In the genomic region with DNA sequence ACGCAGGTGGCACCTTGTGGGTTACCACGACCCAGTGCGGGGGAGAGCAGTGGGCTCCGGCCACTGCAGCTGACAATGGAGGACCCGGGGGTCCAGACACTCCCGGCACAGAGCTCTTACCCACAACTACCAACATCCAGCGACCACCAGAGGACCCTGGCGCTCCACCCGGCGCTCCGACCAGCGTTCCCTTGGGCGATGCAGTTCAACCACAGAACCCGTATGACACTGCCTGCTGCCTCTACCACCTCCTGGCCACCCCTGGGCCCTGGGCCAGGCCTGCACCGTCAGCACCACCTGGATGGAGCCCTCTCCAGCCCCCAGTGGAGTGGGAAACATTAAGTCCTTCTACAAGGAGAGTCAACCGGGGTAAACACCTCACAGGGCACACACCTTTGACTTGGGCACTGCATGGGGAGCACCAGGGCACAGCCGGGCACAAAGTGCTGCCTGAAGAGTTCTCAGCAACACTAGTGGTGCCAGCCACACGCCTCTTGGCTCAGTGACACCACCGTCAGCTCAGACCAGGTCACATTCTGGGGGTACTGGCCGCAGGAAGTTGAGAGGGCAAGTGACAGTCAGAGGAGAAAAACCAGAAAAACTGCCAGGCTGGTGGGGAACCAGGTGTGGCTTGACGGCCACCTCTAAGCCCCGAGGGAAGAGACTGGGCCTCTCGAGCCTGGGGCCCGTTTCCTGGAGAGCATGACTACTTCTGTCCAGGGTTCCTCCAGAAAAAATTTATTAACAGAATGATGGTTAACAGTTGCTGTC, we compare ENCODE assay signal across 8 cellular contexts. TPM values are rescaled to one million over a fixed set of nuclear protein-coding genes. Genes with fewer than 3 reads are reported as not detected.
A peak's percentile ranks its signal among the peaks of the same experiment; 100 is the strongest.
DNase-seq lines count a peak whose midpoint lies in the region; ATAC-seq, FAIRE-seq and TF ChIP-seq lines count a peak whose summit lies in the region.

No MANE protein-coding gene starts in this region.

- H3K4me1 Mint-ChIP-seq in activated T-cell treated with anti-CD3 and anti-CD28 coated beads, Interleukin-2, amount 50 U/mL, for 24 hours (ENCODE audit: low read depth): peaks cover 67% of the 10 kb centered on the region

- H3K27me3 Mint-ChIP-seq in activated T-cell treated with anti-CD3 and anti-CD28 coated beads, Interleukin-2, amount 50 U/mL, for 24 hours: no peaks in the 10 kb centered on the region

- peaks cover 71% of the 10 kb centered on the region for H3K36me3 Mint-ChIP-seq in activated T-cell treated with anti-CD3 and anti-CD28 coated beads, Interleukin-2, amount 50 U/mL, for 24 hours (ENCODE audit: low read depth)

- peak; percentile 33 for DNase-seq in activated T-cell treated with anti-CD3 and anti-CD28 coated beads, Interleukin-2, amount 50 U/mL, for 24 hours
- DNase-seq in activated T-cell treated with anti-CD3 and anti-CD28 coated beads, Interleukin-2, amount 50 U/mL, for 48 hours: no peak
- peak; percentile 7 for DNase-seq in adipocyte (ENCODE audit: low read depth)
- DNase-seq in keratinocyte (ENCODE audit: low read depth, low spot score): no peak
- DNase-seq in NK-92 treated with Interleukin-12 subunit alpha and Interleukin-12 subunit beta, amount 100 ng/mL, for 24 hours (lab: John Stamatoyannopoulos, UW): no peak

- H3K27ac Mint-ChIP-seq in activated T-cell treated with anti-CD3 and anti-CD28 coated beads, Interleukin-2, amount 50 U/mL, for 24 hours: peak overlapping the region; percentile 93

- no peaks in the 10 kb centered on the region for H3K9me1 ChIP-seq in keratinocyte (ENCODE audit: control insufficient read depth, extremely low read depth, insufficient read depth, low read length)

- dilution Hi-C loops in keratinocyte (cut with MboI; ENCODE audit: extremely low pct_ligation_motif_present, low sequenced_read_pairs): no loop called here

- H3K4me1 ChIP-seq in adipocyte (ENCODE audit: control insufficient read depth, insufficient read depth, low read length) (peaks cover 49% of the 10 kb centered on the region), keratinocyte (ENCODE audit: control insufficient read depth, extremely low read depth, insufficient read depth, low read length) (peaks cover 28% of the 10 kb centered on the region), subcutaneous abdominal adipose tissue (ENCODE audit: control insufficient read depth in 5 of 5, insufficient read depth in 5 of 5, low read length in 5 of 5) (peaks cover 20 to 81% (median 75%) of the 10 kb centered on the region in 5 donors)

- H3K4me3 ChIP-seq in adipocyte (ENCODE audit: low read length) (peak overlapping the region; percentile 85), keratinocyte (ENCODE audit: control insufficient read depth in 2 of 3, extremely low read depth in 1 of 3, insufficient read depth in 2 of 3, low read depth in 1 of 3, low read length in 3 of 3) (peak overlapping the region in 2 of 3 experiments; percentile 83 to 95), subcutaneous abdominal adipose tissue (ENCODE audit: low read depth in 1 of 5, low read length in 5 of 5) (peak overlapping the region in 4 of 5 donors; percentile 73 to 82 (median 78))

- H3K4me2 ChIP-seq in keratinocyte (ENCODE audit: control insufficient read depth, extremely low read depth, insufficient read depth, low read depth, low read length): peak overlapping the region; percentile 97

- no peak overlapping the region for H2AFZ ChIP-seq in keratinocyte (ENCODE audit: control insufficient read depth, low read length)

- H3K36me3 ChIP-seq in adipocyte (ENCODE audit: control insufficient read depth, insufficient read depth, low read length, severe bottlenecking): peaks cover 2% of the 10 kb centered on the region
- H3K36me3 ChIP-seq in keratinocyte (ENCODE audit: control insufficient read depth in 2 of 2, extremely low read depth in 1 of 2, insufficient read depth in 2 of 2, low read length in 2 of 2): peaks cover 3 to 14% of the 10 kb centered on the region in 2 experiments
- H3K36me3 ChIP-seq in subcutaneous abdominal adipose tissue (ENCODE audit: control insufficient read depth in 5 of 5, insufficient read depth in 5 of 5, low read length in 5 of 5): peaks cover 0 to 14% (median 4%) of the 10 kb centered on the region in 5 donors

- peaks cover 71% of the 10 kb centered on the region for H3K79me2 ChIP-seq in keratinocyte (ENCODE audit: control insufficient read depth, insufficient read depth, low read length)

- H3K9ac ChIP-seq in adipocyte (ENCODE audit: low read length) (peak overlapping the region; percentile 97), keratinocyte (ENCODE audit: control insufficient read depth, extremely low read depth, insufficient read depth, low read length) (peak overlapping the region; percentile 89), subcutaneous abdominal adipose tissue (ENCODE audit: low read length in 5 of 5) (peak overlapping the region; percentile 26 to 83 (median 81))

- no peaks in the 10 kb centered on the region for H3K27me3 ChIP-seq in adipocyte (replicated peaks; ENCODE audit: control insufficient read depth, insufficient read depth, low read length)
- H3K27me3 ChIP-seq in keratinocyte (ENCODE audit: control insufficient read depth, extremely low read depth, insufficient read depth, low read length): no peaks in the 10 kb centered on the region
- no peaks in the 10 kb centered on the region for H3K27me3 ChIP-seq in subcutaneous abdominal adipose tissue (ENCODE audit: control insufficient read depth in 5 of 5, insufficient read depth in 4 of 5, low read length in 5 of 5)

- peaks cover 1% of the 10 kb centered on the region for H3K9me3 ChIP-seq in adipocyte (ENCODE audit: control insufficient read depth, low read length)
- H3K9me3 ChIP-seq in keratinocyte (ENCODE audit: control insufficient read depth, low read depth, low read length): peaks cover 9% of the 10 kb centered on the region
- H3K9me3 ChIP-seq in subcutaneous abdominal adipose tissue (ENCODE audit: control insufficient read depth in 5 of 5, low read length in 5 of 5): peaks cover 0 to 2% (median 0%) of the 10 kb centered on the region in 5 donors

- no peak for FAIRE-seq in keratinocyte (lab: Jason Lieb, UNC)

- no peak for TF ChIP-seq CTCF in keratinocyte (optimal IDR thresholded peaks at IDR 0.05 in 1 of 3, IDR thresholded peaks at IDR 0.05 in 1 of 3, conservative IDR thresholded peaks at IDR 0.05 in 1 of 3; ENCODE audit: extremely low read depth in 1 of 3, insufficient read depth in 2 of 3, low read length in 3 of 3)

- H3K27ac ChIP-seq in keratinocyte (ENCODE audit: control insufficient read depth, insufficient read depth, low read length): no peak overlapping the region
- peak overlapping the region; percentile 76 for H3K27ac ChIP-seq in subcutaneous abdominal adipose tissue (ENCODE audit: low read depth, low read length)

- peaks cover 37% of the 10 kb centered on the region for H4K20me1 ChIP-seq in keratinocyte (ENCODE audit: control insufficient read depth, extremely low read depth, insufficient read depth, low read length)

- no peaks in the 10 kb centered on the region for H3K9me3 Mint-ChIP-seq in activated T-cell treated with anti-CD3 and anti-CD28 coated beads, Interleukin-2, amount 50 U/mL, for 24 hours

- peak overlapping the region; percentile 88 for H3K4me3 Mint-ChIP-seq in activated T-cell treated with anti-CD3 and anti-CD28 coated beads, Interleukin-2, amount 50 U/mL, for 24 hours

- no peak for ATAC-seq in GM21737 (IDR thresholded peaks at IDR 0.05; ENCODE audit: unreplicated experiment)
- ATAC-seq in GM18519 (IDR thresholded peaks at IDR 0.05; ENCODE audit: low FRiP score, unreplicated experiment): no peak

RNA-seq across cellular contexts. Expression of a gene that starts 2.6 kb away (rescaled TPM):
- 46.9 to 74.5 TPM (median 71.9 TPM) in 3 replicates for polyA plus RNA-seq in keratinocyte
- polyA plus RNA-seq in keratinocyte (2011; ENCODE audit: low read depth): 40.9 TPM
- 41.4 and 91.5 TPM in 2 replicates for polyA plus RNA-seq in keratinocyte (2011; cell fraction: cytosol; rRNA removed)
- 79.7 and 151 TPM in 2 replicates for polyA plus RNA-seq in keratinocyte (2011; cell fraction: nucleus; rRNA removed)
- 65.1 and 86.5 TPM in 2 replicates for polyA plus RNA-seq in keratinocyte (2012; ENCODE audit: low replicate concordance)
- 70.2 to 117 TPM (median 93.3 TPM) in 3 replicates for polyA minus RNA-seq in keratinocyte
- polyA minus RNA-seq in keratinocyte (2011; cell fraction: cytosol; rRNA and poly(A)+ RNA removed): 250 TPM
- 68.6 and 73.2 TPM in 2 replicates for polyA minus RNA-seq in keratinocyte (2011; cell fraction: nucleus; rRNA and poly(A)+ RNA removed)

RNA-seq across cellular contexts. Expression of a gene that starts 43.4 kb away (rescaled TPM):
- 89.7 to 106 TPM (median 106 TPM) in 3 replicates for polyA plus RNA-seq in keratinocyte
- polyA plus RNA-seq in keratinocyte (2011; ENCODE audit: low read depth): 73.2 TPM
- polyA plus RNA-seq in keratinocyte (2011; cell fraction: cytosol; rRNA removed): 61.8 and 93.8 TPM in 2 replicates
- 139 and 153 TPM in 2 replicates for polyA plus RNA-seq in keratinocyte (2011; cell fraction: nucleus; rRNA removed)
- 47.3 and 90.6 TPM in 2 replicates for polyA plus RNA-seq in keratinocyte (2012; ENCODE audit: low replicate concordance)
- polyA minus RNA-seq in keratinocyte: 54.2 to 174 TPM (median 60.2 TPM) in 3 replicates
- 148 TPM for polyA minus RNA-seq in keratinocyte (2011; cell fraction: cytosol; rRNA and poly(A)+ RNA removed)
- 90.4 and 91.3 TPM in 2 replicates for polyA minus RNA-seq in keratinocyte (2011; cell fraction: nucleus; rRNA and poly(A)+ RNA removed)

Comparison
In these comparisons a context has a peak if more than half of its experiments do, and no peak if none do; other contexts are left out.
1. DNase-seq: peak in activated T-cell treated with anti-CD3 and anti-CD28 coated beads, Interleukin-2, amount 50 U/mL, for 24 hours (single experiment) and adipocyte (single experiment); none in activated T-cell treated with anti-CD3 and anti-CD28 coated beads, Interleukin-2, amount 50 U/mL, for 48 hours (0 of 2), keratinocyte (single experiment) and NK-92 treated with Interleukin-12 subunit alpha and Interleukin-12 subunit beta, amount 100 ng/mL, for 24 hours (single experiment).
2. Peak in every context shown above with its lines, with median percentiles within 50 percentile points of each other: H3K4me3 ChIP-seq and H3K9ac ChIP-seq.